Comparison of ENCODE assay signal across 8 cellular contexts in genomic region chr17:47423406-47424295, GRCh38.
DNase-seq lines count a peak whose midpoint lies in the region; ATAC-seq and TF ChIP-seq lines count a peak whose summit lies in the region.

No MANE protein-coding gene starts in this region.

- no peak overlapping the region for H3K27ac Mint-ChIP-seq in dendritic cell treated with granulocyte-macrophage colony-stimulating factor and Interleukin-4, amounts not matched to agents 40 ng/mL and 50 ng/mL, for 4 days
- no peak overlapping the region for H3K27ac Mint-ChIP-seq in activated T-helper 1 cell treated with anti-CD3 and anti-CD28 coated beads, Interleukin-12 subunit alpha, Interleukin-12 subunit beta, Interleukin-2, Interleukin-4 antibody, amounts not matched to agents 30 ng/mL and 10 ng/mL and 1 ng/mL, durations not matched to agents 14 hours and 24 hours and 36 hours

- DNase-seq in ELR (ENCODE audit: low read depth) (peak; percentile 11), NCI-H345 treated with DMSO at 0.1 percent for 48 hours (lab: John Stamatoyannopoulos, UW; ENCODE audit: unreplicated experiment) (peak; percentile 16), lower leg skin (ENCODE audit: low spot score in 2 of 2) (no peak), upper lobe of right lung (peak; percentile 69), cortex of kidney (lab: John Stamatoyannopoulos, UW) (no peak)
- no peak for DNase-seq in activated T-helper 1 cell treated with anti-CD3 and anti-CD28 coated beads, Interleukin-12 subunit alpha, Interleukin-12 subunit beta, Interleukin-2, Interleukin-4 antibody, amounts not matched to agents 30 ng/mL and 10 ng/mL and 1 ng/mL, durations not matched to agents 14 hours and 24 hours and 36 hours (ENCODE audit: low spot score)

- 7 to 14% methylated on average over 47 to 81 of the region's 113 CpGs for WGBS in lower leg skin, 2 donors

- peaks cover 28% of the 10 kb centered on the region for H3K36me3 Mint-ChIP-seq in dendritic cell treated with granulocyte-macrophage colony-stimulating factor and Interleukin-4, amounts not matched to agents 40 ng/mL and 50 ng/mL, for 4 days (ENCODE audit: low read depth)
- peaks cover 12% of the 10 kb centered on the region for H3K36me3 Mint-ChIP-seq in activated T-helper 1 cell treated with anti-CD3 and anti-CD28 coated beads, Interleukin-12 subunit alpha, Interleukin-12 subunit beta, Interleukin-2, Interleukin-4 antibody, amounts not matched to agents 30 ng/mL and 10 ng/mL and 1 ng/mL, durations not matched to agents 14 hours and 24 hours and 36 hours (ENCODE audit: low read depth)

- H3K27ac ChIP-seq in upper lobe of right lung: no peak overlapping the region

- no peaks in the 10 kb centered on the region for H3K4me1 ChIP-seq in upper lobe of right lung

- peak overlapping the region; percentile 47 for H3K4me3 ChIP-seq in lower leg skin (ENCODE audit: low read depth, poor library complexity, severe bottlenecking)
- H3K4me3 ChIP-seq in upper lobe of right lung: peak overlapping the region; percentile 48

- no peaks in the 10 kb centered on the region for H3K36me3 ChIP-seq in upper lobe of right lung

- TF ChIP-seq CTCF in lower leg skin (IDR thresholded peaks at IDR 0.05) (no peak), upper lobe of right lung (IDR thresholded peaks at IDR 0.05) (no peak)

- H3K9me3 Mint-ChIP-seq in dendritic cell treated with granulocyte-macrophage colony-stimulating factor and Interleukin-4, amounts not matched to agents 40 ng/mL and 50 ng/mL, for 4 days: no peaks in the 10 kb centered on the region
- no peaks in the 10 kb centered on the region for H3K9me3 Mint-ChIP-seq in activated T-helper 1 cell treated with anti-CD3 and anti-CD28 coated beads, Interleukin-12 subunit alpha, Interleukin-12 subunit beta, Interleukin-2, Interleukin-4 antibody, amounts not matched to agents 30 ng/mL and 10 ng/mL and 1 ng/mL, durations not matched to agents 14 hours and 24 hours and 36 hours

- peaks cover 6% of the 10 kb centered on the region for H3K4me1 Mint-ChIP-seq in dendritic cell treated with granulocyte-macrophage colony-stimulating factor and Interleukin-4, amounts not matched to agents 40 ng/mL and 50 ng/mL, for 4 days (ENCODE audit: low read depth)
- H3K4me1 Mint-ChIP-seq in activated T-helper 1 cell treated with anti-CD3 and anti-CD28 coated beads, Interleukin-12 subunit alpha, Interleukin-12 subunit beta, Interleukin-2, Interleukin-4 antibody, amounts not matched to agents 30 ng/mL and 10 ng/mL and 1 ng/mL, durations not matched to agents 14 hours and 24 hours and 36 hours (ENCODE audit: low read depth): peaks cover 17% of the 10 kb centered on the region

- peaks cover 20% of the 10 kb centered on the region for H3K27me3 Mint-ChIP-seq in dendritic cell treated with granulocyte-macrophage colony-stimulating factor and Interleukin-4, amounts not matched to agents 40 ng/mL and 50 ng/mL, for 4 days
- peaks cover 12% of the 10 kb centered on the region for H3K27me3 Mint-ChIP-seq in activated T-helper 1 cell treated with anti-CD3 and anti-CD28 coated beads, Interleukin-12 subunit alpha, Interleukin-12 subunit beta, Interleukin-2, Interleukin-4 antibody, amounts not matched to agents 30 ng/mL and 10 ng/mL and 1 ng/mL, durations not matched to agents 14 hours and 24 hours and 36 hours (ENCODE audit: insufficient read depth)

- peak overlapping the region; percentile 66 for H3K4me3 Mint-ChIP-seq in dendritic cell treated with granulocyte-macrophage colony-stimulating factor and Interleukin-4, amounts not matched to agents 40 ng/mL and 50 ng/mL, for 4 days
- no peak overlapping the region for H3K4me3 Mint-ChIP-seq in activated T-helper 1 cell treated with anti-CD3 and anti-CD28 coated beads, Interleukin-12 subunit alpha, Interleukin-12 subunit beta, Interleukin-2, Interleukin-4 antibody, amounts not matched to agents 30 ng/mL and 10 ng/mL and 1 ng/mL, durations not matched to agents 14 hours and 24 hours and 36 hours

- no peak for TF ChIP-seq POLR2A in lower leg skin (IDR thresholded peaks at IDR 0.05)

- H3K9me3 ChIP-seq in upper lobe of right lung: no peaks in the 10 kb centered on the region

- no peaks in the 10 kb centered on the region for H3K27me3 ChIP-seq in upper lobe of right lung

- ATAC-seq in upper lobe of right lung (peak; percentile 90), HG03139 (IDR thresholded peaks at IDR 0.05; ENCODE audit: unreplicated experiment) (no peak)

- intact Hi-C loops in dendritic cell treated with granulocyte-macrophage colony-stimulating factor and Interleukin-4, amounts not matched to agents 40 ng/mL and 50 ng/mL, for 4 days (cut with micrococcal nuclease): no loop called here
- intact Hi-C loops in lower leg skin (cut with DNase I; ENCODE audit: low total_unique reads): no loop called here
- intact Hi-C loops in upper lobe of right lung (cut with DNase I): no loop called here
- intact Hi-C loops in activated T-helper 1 cell treated with anti-CD3 and anti-CD28 coated beads, Interleukin-12 subunit alpha, Interleukin-12 subunit beta, Interleukin-2, Interleukin-4 antibody, amounts not matched to agents 30 ng/mL and 10 ng/mL and 1 ng/mL, durations not matched to agents 14 hours and 24 hours and 36 hours (cut with micrococcal nuclease): no loop called here

Comparison
In these comparisons a context has a peak if more than half of its experiments do, and no peak if none do; other contexts are left out.
1. DNase-seq: peak in ELR (single experiment), NCI-H345 treated with DMSO at 0.1 percent for 48 hours (single experiment) and upper lobe of right lung (single experiment); none in lower leg skin (0 of 2), cortex of kidney (single experiment) and activated T-helper 1 cell treated with anti-CD3 and anti-CD28 coated beads, Interleukin-12 subunit alpha, Interleukin-12 subunit beta, Interleukin-2, Interleukin-4 antibody, amounts not matched to agents 30 ng/mL and 10 ng/mL and 1 ng/mL, durations not matched to agents 14 hours and 24 hours and 36 hours (single experiment).